12 cellular contexts compared by ENCODE assay signal in genomic region chr1:98278055-98278454, GRCh38.
"Had no signal": no experiment of that assay in that cellular context is flagged by ENCODE, and none has a peak within 500 bp of the region (broad histone marks: within the 10 kb centered on the region; RNA-seq: fewer than 3 reads in every experiment).

No MANE protein-coding gene starts in this region.

- H3K4me3 ChIP-seq: adrenal gland, body of pancreas, esophagus muscularis mucosa, left lung, right atrium auricular region had no signal

- DNase-seq: activated CD4-positive, alpha-beta T cell treated with anti-CD3 and anti-CD28 coated beads for 48 hours; activated naive CD4-positive, alpha-beta T cell treated with anti-CD3 and anti-CD28 coated beads, Interleukin-2, amount 50 U/mL, for 16 hours; adrenal gland; body of pancreas; glutamatergic neuron; left lung; small intestine had no signal

- H3K9ac ChIP-seq: parathyroid adenoma had no signal

- H3K9me3 ChIP-seq: adrenal gland, body of pancreas, esophagus muscularis mucosa, left lung, right atrium auricular region had no signal

- H3K27ac ChIP-seq: adrenal gland, body of pancreas, esophagus muscularis mucosa, left lung, parathyroid adenoma, right atrium auricular region had no signal

- H3K36me3 ChIP-seq: adrenal gland, esophagus muscularis mucosa, left lung, right atrium auricular region had no signal

- H3K27me3 ChIP-seq: adrenal gland, body of pancreas, esophagus muscularis mucosa, left lung, right atrium auricular region had no signal

- H2AFZ ChIP-seq: parathyroid adenoma had no signal

- FAIRE-seq: islet of Langerhans, small intestine had no signal

- H3K79me2 ChIP-seq: parathyroid adenoma had no signal

- H3K4me1 ChIP-seq: adrenal gland, body of pancreas, esophagus muscularis mucosa, left lung, parathyroid adenoma, right atrium auricular region had no signal

- ATAC-seq: body of pancreas, left lung, SK-N-SH treated with all-trans-retinoic acid at 6 μM for 48 hours had no signal
